Comparison of ENCODE assay signal across 20 cellular contexts in genomic region chr3:167749209-167749608, GRCh38. TPM values are rescaled to one million over a fixed set of nuclear protein-coding genes. Genes with fewer than 3 reads are reported as not detected.
DNase-seq lines count a peak whose midpoint lies in the region; ATAC-seq and TF ChIP-seq lines count a peak whose summit lies in the region.
"Had no signal": no experiment of that assay in that cellular context is flagged by ENCODE, and none has a peak within 500 bp of the region (broad histone marks: within the 10 kb centered on the region; RNA-seq: fewer than 3 reads in every experiment).

No MANE protein-coding gene starts in this region.

- no peak overlapping the region for H3K4me3 ChIP-seq in OCI-LY1 (ENCODE audit: low read depth, low read length, poor library complexity, severe bottlenecking)
- H3K4me3 ChIP-seq: BLaER1 treated with 17β-estradiol and CSF1 and Interleukin-3, amounts not matched to agents 10 nM and 100 nM; PC-9; SK-N-MC had no signal

- no peak for DNase-seq in central memory CD8-positive, alpha-beta T cell (ENCODE audit: low spot score in 2 of 2)
- DNase-seq in stimulated activated naive CD4-positive, alpha-beta T cell (lab: John Stamatoyannopoulos, UW) = no peak
- DNase-seq in SW480 (ENCODE audit: low spot score) = no peak
- DNase-seq: ACHN; CD8-positive, alpha-beta T cell; Kasumi-1; NCI-H146; NCI-H2029; NCI-H2171 treated with DMSO at 0.1 percent for 48 hours; NCI-H524 treated with DMSO at 0.1 percent for 48 hours; PC-9; SHP77 treated with DMSO at 0.1 percent for 48 hours; T-cell had no signal

- H2AFZ ChIP-seq in OCI-LY1 (ENCODE audit: low read length) = 0 out of 2 replicates have a peak overlapping the region, but pooled peaks have one; percentile 10
- H2AFZ ChIP-seq: PC-9 had no signal

- peaks cover 54% of the 10 kb centered on the region for H3K4me1 ChIP-seq in OCI-LY1 (ENCODE audit: insufficient read depth, low read length, severe bottlenecking)

- H3K9me3 Mint-ChIP-seq in IgD-negative memory B cell = no peaks in the 10 kb centered on the region
- H3K9me3 Mint-ChIP-seq in central memory CD8-positive, alpha-beta T cell = no peaks in the 10 kb centered on the region
- H3K9me3 Mint-ChIP-seq: CD8-positive, alpha-beta T cell; T-cell had no signal

- H3K27me3 ChIP-seq in OCI-LY1 (ENCODE audit: insufficient read depth, low read length) = no peaks in the 10 kb centered on the region
- H3K27me3 ChIP-seq: BLaER1 treated with 17β-estradiol and CSF1 and Interleukin-3, amounts not matched to agents 10 nM and 100 nM had no signal

- ATAC-seq in central memory CD8-positive, alpha-beta T cell (replicated peaks; ENCODE audit: extremely low read depth, poor library complexity, severe bottlenecking) = no peak
- ATAC-seq in GM19397 (IDR thresholded peaks at IDR 0.05; ENCODE audit: unreplicated experiment) (no peak), GM21786 (IDR thresholded peaks at IDR 0.05; ENCODE audit: unreplicated experiment) (no peak)
- ATAC-seq: CD8-positive, alpha-beta T cell; T-cell had no signal

- H3K27ac ChIP-seq in OCI-LY1 (ENCODE audit: low read depth, low read length, poor library complexity, severe bottlenecking) = peak overlapping the region; percentile 61
- H3K27ac ChIP-seq: BLaER1 treated with 17β-estradiol and CSF1 and Interleukin-3, amounts not matched to agents 10 nM and 100 nM; PC-9; RWPE1; SK-N-MC had no signal

- peak overlapping the region in 1 of 4 donors; percentile 76 for H3K4me3 Mint-ChIP-seq in IgD-negative memory B cell
- H3K4me3 Mint-ChIP-seq in central memory CD8-positive, alpha-beta T cell = no peak overlapping the region
- H3K4me3 Mint-ChIP-seq: CD8-positive, alpha-beta T cell; T-cell had no signal

- no peak for TF ChIP-seq CTCF in OCI-LY1 (IDR thresholded peaks at IDR 0.05; ENCODE audit: low read length)

- peak overlapping the region in 2 of 3 donors; percentile 19 to 65 for H3K27ac Mint-ChIP-seq in IgD-negative memory B cell
- H3K27ac Mint-ChIP-seq in central memory CD8-positive, alpha-beta T cell (ENCODE audit: low read depth) = peak overlapping the region; percentile 52
- H3K27ac Mint-ChIP-seq: CD8-positive, alpha-beta T cell had no signal

- peaks cover 14% of the 10 kb centered on the region; the same call in 1 of the 2 replicates for H3K36me3 ChIP-seq in OCI-LY1 (ENCODE audit: insufficient read depth, low read length)
- H3K36me3 ChIP-seq: BLaER1 treated with 17β-estradiol and CSF1 and Interleukin-3, amounts not matched to agents 10 nM and 100 nM had no signal

- H3K4me2 ChIP-seq in OCI-LY1 (ENCODE audit: low read length) = peak overlapping the region; percentile 60
- H3K4me2 ChIP-seq: PC-9 had no signal

- H3K36me3 Mint-ChIP-seq in IgD-negative memory B cell = peaks cover 4% of the 10 kb centered on the region
- H3K36me3 Mint-ChIP-seq in central memory CD8-positive, alpha-beta T cell (ENCODE audit: insufficient read depth) = peaks cover 4% of the 10 kb centered on the region
- H3K36me3 Mint-ChIP-seq: CD8-positive, alpha-beta T cell; T-cell had no signal

- H3K9me2 ChIP-seq in OCI-LY1 (ENCODE audit: low read depth, low read length) = no peaks in the 10 kb centered on the region

- no peaks in the 10 kb centered on the region for H4K20me1 ChIP-seq in OCI-LY1 (ENCODE audit: insufficient read depth, low read length)
- H4K20me1 ChIP-seq: BLaER1 treated with 17β-estradiol and CSF1 and Interleukin-3, amounts not matched to agents 10 nM and 100 nM had no signal

- H3K4me1 Mint-ChIP-seq in IgD-negative memory B cell = peaks cover 34 to 69% (median 63%) of the 10 kb centered on the region in 3 donors
- peaks cover 6% of the 10 kb centered on the region for H3K4me1 Mint-ChIP-seq in central memory CD8-positive, alpha-beta T cell

- no peak overlapping the region for H3K9ac ChIP-seq in OCI-LY1 (ENCODE audit: low read length)
- H3K9ac ChIP-seq: BLaER1 treated with 17β-estradiol and CSF1 and Interleukin-3, amounts not matched to agents 10 nM and 100 nM had no signal

- H3K27me3 Mint-ChIP-seq in IgD-negative memory B cell = no peaks in the 10 kb centered on the region
- no peaks in the 10 kb centered on the region for H3K27me3 Mint-ChIP-seq in central memory CD8-positive, alpha-beta T cell
- H3K27me3 Mint-ChIP-seq: T-cell had no signal

- H3K79me2 ChIP-seq in OCI-LY1 (ENCODE audit: insufficient read depth, low read length) = no peaks in the 10 kb centered on the region

- H3K9me3 ChIP-seq in OCI-LY1 (ENCODE audit: low read length) = peaks cover 6% of the 10 kb centered on the region; the same call in 1 of the 2 replicates
- H3K9me3 ChIP-seq: BLaER1 treated with 17β-estradiol and CSF1 and Interleukin-3, amounts not matched to agents 10 nM and 100 nM had no signal

- no peaks in the 10 kb centered on the region; the same call in 1 of the 2 replicates for H3F3A ChIP-seq in OCI-LY1 (ENCODE audit: insufficient read depth, low read length)

RNA-seq across cellular contexts. Expression of gene SERPINI1, which starts 13.7 kb away (rescaled TPM):
- 19.1 TPM for polyA plus RNA-seq in IgD-negative memory B cell

RNA-seq across cellular contexts. Expression of gene PDCD10, which starts 14.5 kb away (rescaled TPM):
- polyA plus RNA-seq in IgD-negative memory B cell = 89.0 TPM
